Comparison of ENCODE assay signal across 9 cellular contexts in the genomic region with DNA sequence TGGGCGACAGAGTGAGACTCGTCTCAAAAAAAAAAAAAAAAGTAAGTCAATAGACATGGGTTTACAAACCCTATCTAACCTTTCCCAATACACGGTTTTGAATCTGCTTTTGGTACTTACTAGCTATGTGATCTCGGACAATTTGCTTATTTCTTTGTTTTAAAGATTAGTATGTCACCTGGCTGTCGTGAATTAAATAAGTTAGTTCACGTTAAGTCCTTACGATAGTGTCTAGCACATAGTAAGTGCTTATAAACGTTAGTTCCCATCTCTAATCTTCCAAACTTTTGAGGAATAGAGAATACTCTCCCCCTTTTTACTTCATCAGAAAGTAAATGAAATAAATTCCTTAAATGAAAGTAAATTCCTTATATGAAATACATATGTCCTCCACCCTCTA.
"Had no signal": no experiment of that assay in that cellular context is flagged by ENCODE, and none has a peak within 500 bp of the region (broad histone marks: within the 10 kb centered on the region; RNA-seq: fewer than 3 reads in every experiment).

No MANE protein-coding gene starts in this region.

- H3K9me3 ChIP-seq: HAP-1 had no signal

- H3K9me3 Mint-ChIP-seq: IgD-negative memory B cell had no signal

- FAIRE-seq: HepG2 had no signal

- H3K9ac ChIP-seq: GM23248 had no signal

- H3K4me3 Mint-ChIP-seq: IgD-negative memory B cell had no signal

- ATAC-seq: HCT116, HepG2 had no signal

- H3K27me3 Mint-ChIP-seq: IgD-negative memory B cell had no signal

- H3K4me3 ChIP-seq: GM23248, HAP-1 had no signal

- H3K27ac Mint-ChIP-seq: IgD-negative memory B cell had no signal

- H3K27ac ChIP-seq: GM23248, HL-60 had no signal

- DNase-seq: GM23248, GOT3, H7, KG1 had no signal
